ENCODE assay signal across 9 cellular contexts in genomic region chr3:130276203-130276803, GRCh38.
DNase-seq lines count a peak whose midpoint lies in the region; ATAC-seq and TF ChIP-seq lines count a peak whose summit lies in the region.
"Had no signal": no experiment of that assay in that cellular context is flagged by ENCODE, and none has a peak within 500 bp of the region (broad histone marks: within the 10 kb centered on the region; RNA-seq: fewer than 3 reads in every experiment).

No MANE protein-coding gene starts in this region.

- no peak overlapping the region for H3K4me3 ChIP-seq in SU-DHL-6 (ENCODE audit: insufficient read depth, low read length, poor library complexity, severe bottlenecking)
- H3K4me3 ChIP-seq in foreskin fibroblast (ENCODE audit: low read depth in 1 of 2, low read length in 2 of 2) = no peak overlapping the region

- no peaks in the 10 kb centered on the region for H3K9me3 ChIP-seq in SU-DHL-6 (ENCODE audit: insufficient read depth, low read length)

- H3K9me3 Mint-ChIP-seq in progenitor cell of endocrine pancreas (ENCODE audit: low read depth) = no peaks in the 10 kb centered on the region
- H3K9me3 Mint-ChIP-seq: natural killer cell treated with Interleukin-12 subunit alpha and Interleukin-12 subunit beta and Interleukin-15 and Interleukin-18, amount 100 ng/mL, for 72 hours had no signal

- no peaks in the 10 kb centered on the region for H3F3A ChIP-seq in SU-DHL-6 (ENCODE audit: insufficient read depth)

- TF ChIP-seq CTCF in SU-DHL-6 (IDR thresholded peaks at IDR 0.05; ENCODE audit: insufficient read depth, low read length, poor library complexity, severe bottlenecking) (peak; percentile 69), foreskin fibroblast (IDR thresholded peaks at IDR 0.05; ENCODE audit: low read depth, low read length) (peak; percentile 89), progenitor cell of endocrine pancreas (IDR thresholded peaks at IDR 0.05; ENCODE audit: unreplicated experiment) (peak; percentile 89)

- H4K20me1 ChIP-seq in SU-DHL-6 (ENCODE audit: low read depth, low read length) = no peaks in the 10 kb centered on the region

- H3K4me2 ChIP-seq in SU-DHL-6 (ENCODE audit: low read depth, low read length, poor library complexity, severe bottlenecking) = no peak overlapping the region

- H3K4me1 Mint-ChIP-seq in progenitor cell of endocrine pancreas (ENCODE audit: low read depth) = no peaks in the 10 kb centered on the region

- no peak overlapping the region for H3K9ac ChIP-seq in SU-DHL-6 (ENCODE audit: low read length)

- no peaks in the 10 kb centered on the region for H3K36me3 Mint-ChIP-seq in progenitor cell of endocrine pancreas (ENCODE audit: insufficient read depth)
- H3K36me3 Mint-ChIP-seq: natural killer cell treated with Interleukin-12 subunit alpha and Interleukin-12 subunit beta and Interleukin-15 and Interleukin-18, amount 100 ng/mL, for 72 hours had no signal

- no peak overlapping the region for H3K27ac ChIP-seq in SU-DHL-6 (ENCODE audit: low read depth, low read length)

- no peaks in the 10 kb centered on the region for H3K27me3 ChIP-seq in SU-DHL-6 (ENCODE audit: low read length)

- no peak overlapping the region for H3K4me3 Mint-ChIP-seq in progenitor cell of endocrine pancreas (ENCODE audit: low read depth)
- H3K4me3 Mint-ChIP-seq: natural killer cell treated with Interleukin-12 subunit alpha and Interleukin-12 subunit beta and Interleukin-15 and Interleukin-18, amount 100 ng/mL, for 72 hours had no signal

- H3K27ac Mint-ChIP-seq in progenitor cell of endocrine pancreas = no peak overlapping the region
- H3K27ac Mint-ChIP-seq: natural killer cell treated with Interleukin-12 subunit alpha and Interleukin-12 subunit beta and Interleukin-15 and Interleukin-18, amount 100 ng/mL, for 72 hours had no signal

- no peaks in the 10 kb centered on the region for H3K36me3 ChIP-seq in SU-DHL-6 (ENCODE audit: low read length)

- DNase-seq in COLO829 (ENCODE audit: low spot score) (peak; percentile 88), NCI-H1417 treated with DMSO at 0.1 percent for 48 hours (lab: John Stamatoyannopoulos, UW) (peak; percentile 56), foreskin fibroblast (peak; percentile 32 to 74), progenitor cell of endocrine pancreas (ENCODE audit: low spot score, unreplicated experiment) (no peak), mucosa of gallbladder (ENCODE audit: low spot score) (no peak)

- no peak overlapping the region for H2AFZ ChIP-seq in SU-DHL-6 (ENCODE audit: low read depth, low read length, severe bottlenecking)

- H3K9me2 ChIP-seq in SU-DHL-6 (replicated peaks; ENCODE audit: insufficient read depth, low read length) = no peaks in the 10 kb centered on the region

- no peaks in the 10 kb centered on the region for H3K79me2 ChIP-seq in SU-DHL-6 (ENCODE audit: insufficient read depth, low read length)

- ATAC-seq in GM21515 (IDR thresholded peaks at IDR 0.05; ENCODE audit: unreplicated experiment) (peak; percentile 79), GM18870 (IDR thresholded peaks at IDR 0.05; ENCODE audit: unreplicated experiment) (no peak)

- H3K27me3 Mint-ChIP-seq in progenitor cell of endocrine pancreas = peaks cover 5% of the 10 kb centered on the region

Comparison
In these comparisons a context has a peak if more than half of its experiments do, and no peak if none do; other contexts are left out.
1. DNase-seq: peak in COLO829 (single experiment), NCI-H1417 treated with DMSO at 0.1 percent for 48 hours (single experiment) and foreskin fibroblast (2 of 2); none in progenitor cell of endocrine pancreas (single experiment) and mucosa of gallbladder (single experiment).
2. Peak in every context shown above with its lines, with median percentiles within 50 percentile points of each other: CTCF ChIP-seq.